In genomic region chrX:7112071-7112470, GRCh38 we compare ENCODE assay signal across 1 cellular context.
TF ChIP-seq lines count a peak whose summit lies in the region.

No MANE protein-coding gene starts in this region.

TF ChIP-seq in GM12878, 131 proteins besides CTCF, POLR2A, EP300 and RAD21:
- TF ChIP-seq YY1 (IDR thresholded peaks at IDR 0.05; ENCODE audit: low read depth, low read length) (no peak), IRF5 (IDR thresholded peaks at IDR 0.05; ENCODE audit: borderline replicate concordance) (no peak), RBBP5 (conservative IDR thresholded peaks at IDR 0.05) (no peak), PBX3 (IDR thresholded peaks at IDR 0.05; ENCODE audit: insufficient replicate concordance, low read depth, low read length) (no peak), MTA2 (IDR thresholded peaks at IDR 0.05; ENCODE audit: low read depth) (no peak), ATF3 (IDR thresholded peaks at IDR 0.05; ENCODE audit: borderline replicate concordance, extremely low read depth, low read depth, low read length) (no peak), KAT2A (conservative IDR thresholded peaks at IDR 0.05; ENCODE audit: control insufficient read depth, low read depth, low read length) (no peak), MLLT1 (IDR thresholded peaks at IDR 0.05) (no peak), SRF (IDR thresholded peaks at IDR 0.05; ENCODE audit: low read depth in 2 of 2, low read length in 2 of 2) (no peak), CUX1 (IDR thresholded peaks at IDR 0.05; ENCODE audit: insufficient replicate concordance, low read depth, low read length) (no peak), PRDM15 (CRISPR knock-in tag; IDR thresholded peaks at IDR 0.05) (no peak), TAF1 (IDR thresholded peaks at IDR 0.05; ENCODE audit: borderline replicate concordance, low read depth, low read length) (no peak), SREBF2 (IDR thresholded peaks at IDR 0.05; ENCODE audit: low read length) (no peak), E2F4 (IDR thresholded peaks at IDR 0.05; ENCODE audit: low read depth, low read length) (no peak), ESRRA (IDR thresholded peaks at IDR 0.05; ENCODE audit: low read length) (no peak), SREBF1 (IDR thresholded peaks at IDR 0.05; ENCODE audit: low read length) (no peak), ZNF384 (IDR thresholded peaks at IDR 0.05; ENCODE audit: borderline replicate concordance, low read depth, low read length) (no peak)
